In the genomic region with DNA sequence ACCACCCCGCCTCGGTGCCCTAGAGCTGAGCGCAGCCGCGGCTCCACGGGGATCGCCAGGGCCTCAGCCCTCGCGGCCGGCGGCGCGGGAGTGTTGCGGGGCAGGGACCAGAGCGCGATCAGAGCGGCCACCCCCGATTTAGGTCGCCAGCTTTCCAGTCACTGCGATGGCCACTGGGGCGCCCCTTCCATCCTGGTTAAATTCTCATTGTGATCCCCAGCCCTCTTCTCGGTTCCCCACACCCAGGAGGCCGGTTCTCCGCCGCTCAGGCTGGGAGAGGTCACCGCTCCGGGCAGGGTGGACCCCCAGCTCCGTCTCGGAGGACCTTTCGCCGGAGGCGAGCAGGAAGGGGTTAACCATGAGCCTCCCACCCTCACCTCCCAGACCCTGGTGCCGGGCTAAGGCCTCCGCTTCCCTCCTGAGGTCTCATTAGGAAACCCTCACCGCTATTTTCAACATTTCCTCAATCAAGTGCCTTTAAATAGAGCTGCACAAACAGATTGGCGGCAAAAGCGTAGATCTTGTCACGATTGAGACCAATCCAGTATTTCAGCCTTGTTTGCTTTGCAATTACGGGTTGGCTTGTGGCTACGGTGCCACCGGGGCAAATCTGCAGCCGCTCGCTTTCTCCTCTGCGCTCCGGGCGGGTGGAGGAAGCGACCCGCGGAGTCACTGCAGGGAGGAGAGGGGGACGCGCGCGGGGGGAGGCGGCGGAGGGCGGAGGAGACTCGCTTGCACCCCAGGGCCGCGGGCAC, we compare ENCODE assay signal across 8 cellular contexts. TPM values are rescaled to one million over a fixed set of nuclear protein-coding genes. Genes with fewer than 3 reads are reported as not detected.
A peak's percentile ranks its signal among the peaks of the same experiment; 100 is the strongest.
DNase-seq lines count a peak whose midpoint lies in the region; ATAC-seq and TF ChIP-seq lines count a peak whose summit lies in the region.

No MANE protein-coding gene starts in this region.

- no peak overlapping the region for H3K27ac Mint-ChIP-seq in activated B cell treated with CpG ODN at 0.5 μM for 24 hours
- H3K27ac Mint-ChIP-seq in stimulated activated naive CD8-positive, alpha-beta T cell treated with anti-CD3 and anti-CD28 coated beads, Interleukin-15, Interleukin-2, amounts not matched to agents 100 ng/mL and 50 ng/mL, for 24 hours, result no peak overlapping the region

- CTCF ChIA-PET in activated B cell treated with CpG ODN at 0.5 μM for 24 hours (lab: Charles Lee), result no interaction called here

- peak overlapping the region; percentile 37; the same call in 1 of the 2 replicates for H3K4me3 ChIP-seq in iPS-18c (ENCODE audit: insufficient read depth, low read depth, low read length)

- peaks cover 69% of the 10 kb centered on the region for H3K27me3 Mint-ChIP-seq in activated B cell treated with CpG ODN at 0.5 μM for 24 hours
- peaks cover 85% of the 10 kb centered on the region for H3K27me3 Mint-ChIP-seq in stimulated activated naive CD8-positive, alpha-beta T cell treated with anti-CD3 and anti-CD28 coated beads, Interleukin-15, Interleukin-2, amounts not matched to agents 100 ng/mL and 50 ng/mL, for 24 hours

- intact Hi-C loops in activated B cell treated with CpG ODN at 0.5 μM for 24 hours (cut with micrococcal nuclease), result loop anchor here (5.0 kb wide), 1 partner anchor 36 kb away; no protein-coding TSS in a partner anchor

- no peak for TF ChIP-seq CTCF in activated B cell treated with CpG ODN at 0.5 μM for 24 hours (IDR thresholded peaks at IDR 0.05)

- DNase-seq in AG20443 (ENCODE audit: low spot score) (peak; percentile 51), activated B cell treated with CpG ODN at 0.5 μM for 24 hours (no peak), iPS-NIHi7 (ENCODE audit: extremely low spot score) (no peak)

- H3K9me3 ChIP-seq in iPS-18c (ENCODE audit: control insufficient read depth, insufficient read depth, low read length), result no peaks in the 10 kb centered on the region

- H3K4me3 Mint-ChIP-seq in activated B cell treated with CpG ODN at 0.5 μM for 24 hours, result peak overlapping the region; percentile 71
- peak overlapping the region; percentile 73 for H3K4me3 Mint-ChIP-seq in stimulated activated naive CD8-positive, alpha-beta T cell treated with anti-CD3 and anti-CD28 coated beads, Interleukin-15, Interleukin-2, amounts not matched to agents 100 ng/mL and 50 ng/mL, for 24 hours

- POLR2A ChIA-PET in activated B cell treated with CpG ODN at 0.5 μM for 24 hours (lab: Charles Lee), result no interaction called here

- H3K36me3 Mint-ChIP-seq in activated B cell treated with CpG ODN at 0.5 μM for 24 hours (ENCODE audit: low read depth), result no peaks in the 10 kb centered on the region
- H3K36me3 Mint-ChIP-seq in stimulated activated naive CD8-positive, alpha-beta T cell treated with anti-CD3 and anti-CD28 coated beads, Interleukin-15, Interleukin-2, amounts not matched to agents 100 ng/mL and 50 ng/mL, for 24 hours (ENCODE audit: low read depth), result no peaks in the 10 kb centered on the region

- peaks cover 14% of the 10 kb centered on the region for H3K4me1 Mint-ChIP-seq in activated B cell treated with CpG ODN at 0.5 μM for 24 hours
- peaks cover 8% of the 10 kb centered on the region for H3K4me1 Mint-ChIP-seq in stimulated activated naive CD8-positive, alpha-beta T cell treated with anti-CD3 and anti-CD28 coated beads, Interleukin-15, Interleukin-2, amounts not matched to agents 100 ng/mL and 50 ng/mL, for 24 hours (ENCODE audit: low read depth)

- ATAC-seq in HG02642 (IDR thresholded peaks at IDR 0.05; ENCODE audit: poor library complexity, unreplicated experiment) (peak; percentile 41), activated B cell treated with CpG ODN at 0.5 μM for 24 hours (ENCODE audit: low read depth) (no peak), GM21367 (IDR thresholded peaks at IDR 0.05; ENCODE audit: unreplicated experiment) (no peak), HG03565 (IDR thresholded peaks at IDR 0.05; ENCODE audit: unreplicated experiment) (no peak)

- peaks cover 2% of the 10 kb centered on the region for H3K9me3 Mint-ChIP-seq in activated B cell treated with CpG ODN at 0.5 μM for 24 hours
- no peaks in the 10 kb centered on the region for H3K9me3 Mint-ChIP-seq in stimulated activated naive CD8-positive, alpha-beta T cell treated with anti-CD3 and anti-CD28 coated beads, Interleukin-15, Interleukin-2, amounts not matched to agents 100 ng/mL and 50 ng/mL, for 24 hours

RNA-seq across cellular contexts. Expression of gene HAND2, which starts 8.3 kb away (rescaled TPM):
- total RNA-seq in activated B cell treated with CpG ODN at 0.5 μM for 24 hours, result not detected in 2 replicates
